Comparison of ENCODE assay signal across 9 cellular contexts in genomic region chr16:22318690-22319358, GRCh38. TPM values are rescaled to one million over a fixed set of nuclear protein-coding genes. Genes with fewer than 3 reads are reported as not detected.
A peak's percentile ranks its signal among the peaks of the same experiment; 100 is the strongest.
DNase-seq lines count a peak whose midpoint lies in the region; ATAC-seq and TF ChIP-seq lines count a peak whose summit lies in the region.
"Had no signal": no experiment of that assay in that cellular context is flagged by ENCODE, and none has a peak within 500 bp of the region (broad histone marks: within the 10 kb centered on the region; RNA-seq: fewer than 3 reads in every experiment).

No MANE protein-coding gene starts in this region.

- no peaks in the 10 kb centered on the region for H3K4me1 ChIP-seq in OCI-LY7 (ENCODE audit: insufficient read depth, low read length, poor library complexity, severe bottlenecking)
- no peaks in the 10 kb centered on the region for H3K4me1 ChIP-seq in hepatocyte (ENCODE audit: insufficient read depth)

- H3K4me1 Mint-ChIP-seq in activated T-helper 2 cell treated with anti-CD3 and anti-CD28 coated beads, Interferon-gamma antibody, Interleukin-2, Interleukin-4, amounts not matched to agents 10 μg/mL and 5 μg/mL and 100 μg/mL, durations not matched to agents 14 hours and 24 hours and 36 hours (ENCODE audit: low read depth) = peaks cover 6% of the 10 kb centered on the region

- H3K9me3 ChIP-seq in OCI-LY7 (ENCODE audit: low read length) (no peaks in the 10 kb centered on the region), hepatocyte (ENCODE audit: low read depth) (no peaks in the 10 kb centered on the region)
- H3K9me3 ChIP-seq: vagina had no signal

- H3K27me3 ChIP-seq in hepatocyte = no peaks in the 10 kb centered on the region
- H3K27me3 ChIP-seq: vagina had no signal

- no peak overlapping the region for H3K27ac Mint-ChIP-seq in activated T-helper 2 cell treated with anti-CD3 and anti-CD28 coated beads, Interferon-gamma antibody, Interleukin-2, Interleukin-4, amounts not matched to agents 10 μg/mL and 5 μg/mL and 100 μg/mL, durations not matched to agents 14 hours and 24 hours and 36 hours

- no TSS peak for BruUV-seq in OCI-LY7 (replicated peaks; lab: Mats Ljungman, UMichigan)

- H3K36me3 Mint-ChIP-seq in activated T-helper 2 cell treated with anti-CD3 and anti-CD28 coated beads, Interferon-gamma antibody, Interleukin-2, Interleukin-4, amounts not matched to agents 10 μg/mL and 5 μg/mL and 100 μg/mL, durations not matched to agents 14 hours and 24 hours and 36 hours (ENCODE audit: low read depth) = peaks cover 64% of the 10 kb centered on the region

- 91% methylated on average over 18 of the region's 18 CpGs for WGBS in hepatocyte (ENCODE audit: low lambda C conversion rate, missing lambda C conversion rate)

- TF ChIP-seq CTCF in OCI-LY7 (conservative IDR thresholded peaks at IDR 0.05; ENCODE audit: low read length) = peak; percentile 78
- peak; percentile 43 for TF ChIP-seq CTCF in hepatocyte (IDR thresholded peaks at IDR 0.05; ENCODE audit: poor library complexity)

- no peak for ATAC-seq in GM21619 (IDR thresholded peaks at IDR 0.05; ENCODE audit: unreplicated experiment)
- no peak for ATAC-seq in HG02642 (IDR thresholded peaks at IDR 0.05; ENCODE audit: poor library complexity, unreplicated experiment)

- no peak overlapping the region for H3K27ac ChIP-seq in OCI-LY7 (ENCODE audit: low read depth, low read length, poor library complexity, severe bottlenecking)
- H3K27ac ChIP-seq in hepatocyte = no peak overlapping the region
- H3K27ac ChIP-seq: vagina had no signal

- no peaks in the 10 kb centered on the region for H3K27me3 Mint-ChIP-seq in activated T-helper 2 cell treated with anti-CD3 and anti-CD28 coated beads, Interferon-gamma antibody, Interleukin-2, Interleukin-4, amounts not matched to agents 10 μg/mL and 5 μg/mL and 100 μg/mL, durations not matched to agents 14 hours and 24 hours and 36 hours (ENCODE audit: low read depth)

- H3K79me2 ChIP-seq in OCI-LY7 (ENCODE audit: insufficient read depth, low read depth, low read length) = no peaks in the 10 kb centered on the region
- peaks cover 4% of the 10 kb centered on the region for H3K79me2 ChIP-seq in hepatocyte

- H3K9me2 ChIP-seq in OCI-LY7 (ENCODE audit: insufficient read depth, low read length) (no peaks in the 10 kb centered on the region), hepatocyte (replicated peaks; ENCODE audit: insufficient read depth) (no peaks in the 10 kb centered on the region)

- POLR2A ChIA-PET in OCI-LY7 (lab: Charles Lee) = no interaction called here

- H3K36me3 ChIP-seq in OCI-LY7 (ENCODE audit: insufficient read depth, low read length) (peaks cover 93% of the 10 kb centered on the region), hepatocyte (replicated peaks; ENCODE audit: insufficient read depth, low read depth) (no peaks in the 10 kb centered on the region)

- H2AFZ ChIP-seq in OCI-LY7 (ENCODE audit: low read length) (no peak overlapping the region), hepatocyte (no peak overlapping the region)

- no peaks in the 10 kb centered on the region for H3K9me3 Mint-ChIP-seq in activated T-helper 2 cell treated with anti-CD3 and anti-CD28 coated beads, Interferon-gamma antibody, Interleukin-2, Interleukin-4, amounts not matched to agents 10 μg/mL and 5 μg/mL and 100 μg/mL, durations not matched to agents 14 hours and 24 hours and 36 hours

- no peak overlapping the region for H3K4me3 Mint-ChIP-seq in activated T-helper 2 cell treated with anti-CD3 and anti-CD28 coated beads, Interferon-gamma antibody, Interleukin-2, Interleukin-4, amounts not matched to agents 10 μg/mL and 5 μg/mL and 100 μg/mL, durations not matched to agents 14 hours and 24 hours and 36 hours (ENCODE audit: low read depth)

- DNase-seq in SIG-M5 treated with dmso at 0.1 percent for 504 hours (lab: John Stamatoyannopoulos, UW; ENCODE audit: unreplicated experiment) = peak; percentile 9
- no peak for DNase-seq in SIG-M5 (lab: John Stamatoyannopoulos, UW)
- DNase-seq in OCI-LY7 (ENCODE audit: low spot score) = peak; percentile 35
- peak; percentile 57 for DNase-seq in activated T-helper 2 cell treated with anti-CD3 and anti-CD28 coated beads, Interferon-gamma antibody, Interleukin-2, Interleukin-4, amounts not matched to agents 10 μg/mL and 5 μg/mL and 100 μg/mL, durations not matched to agents 14 hours and 24 hours and 36 hours (ENCODE audit: low spot score)
- peak; percentile 38 for DNase-seq in hepatocyte (ENCODE audit: low spot score)
- peak; percentile 28 for DNase-seq in stimulated activated CD8-positive, alpha-beta memory T cell treated with anti-CD3 and anti-CD28 coated beads, Interleukin-15, amount 100 ng/mL, for 1 hour (ENCODE audit: low read depth)

- CTCF ChIA-PET in OCI-LY7 (lab: Charles Lee; ENCODE audit: unreplicated experiment) = no interaction called here

- H4K20me1 ChIP-seq in OCI-LY7 (ENCODE audit: insufficient read depth, low read length) = 0 out of 2 replicates have a peak, but pooled peaks cover 3% of the 10 kb centered on the region
- H4K20me1 ChIP-seq in hepatocyte (ENCODE audit: insufficient read depth, poor library complexity, severe bottlenecking) = peaks cover 3% of the 10 kb centered on the region

- no peak overlapping the region for H3K4me2 ChIP-seq in OCI-LY7 (ENCODE audit: low read length)
- no peak overlapping the region for H3K4me2 ChIP-seq in hepatocyte

- H3K4me3 ChIP-seq in OCI-LY7 (ENCODE audit: low read depth, low read length, poor library complexity, severe bottlenecking) (no peak overlapping the region), hepatocyte (no peak overlapping the region)
- H3K4me3 ChIP-seq: vagina had no signal

- intact Hi-C loops in OCI-LY7 (cut with micrococcal nuclease; ENCODE audit: unreplicated experiment) = no loop called here
- intact Hi-C loops in activated T-helper 2 cell treated with anti-CD3 and anti-CD28 coated beads, Interferon-gamma antibody, Interleukin-2, Interleukin-4, amounts not matched to agents 10 μg/mL and 5 μg/mL and 100 μg/mL, durations not matched to agents 14 hours and 24 hours and 36 hours (cut with micrococcal nuclease) = no loop called here

RNA-seq across cellular contexts. Expression of gene POLR3E, which starts 21.6 kb away (rescaled TPM):
- total RNA-seq in OCI-LY7 (2014; rRNA removed; shearing (Covaris generic)) = 71.1 and 74.5 TPM in 2 replicates
- total RNA-seq in OCI-LY7 (2022) (103 and 107 TPM in 2 replicates), hepatocyte (31.5 and 62.5 TPM in 2 replicates)
- total RNA-seq in activated T-helper 2 cell treated with anti-CD3 and anti-CD28 coated beads, Interferon-gamma antibody, Interleukin-2, Interleukin-4, amounts not matched to agents 10 μg/mL and 5 μg/mL and 100 μg/mL, durations not matched to agents 14 hours and 24 hours and 36 hours = 100 and 106 TPM in 2 replicates
- polyA plus RNA-seq in hepatocyte = 23.5 and 26.9 TPM in 2 replicates

RNA-seq across cellular contexts. Expression of gene CDR2, which starts 55.6 kb away (rescaled TPM):
- total RNA-seq in OCI-LY7 (2014; rRNA removed; shearing (Covaris generic)) = 33.0 and 62.5 TPM in 2 replicates
- total RNA-seq in OCI-LY7 (2022) (38.3 and 44.0 TPM in 2 replicates), hepatocyte (28.8 and 30.9 TPM in 2 replicates)
- total RNA-seq in activated T-helper 2 cell treated with anti-CD3 and anti-CD28 coated beads, Interferon-gamma antibody, Interleukin-2, Interleukin-4, amounts not matched to agents 10 μg/mL and 5 μg/mL and 100 μg/mL, durations not matched to agents 14 hours and 24 hours and 36 hours = 42.9 and 46.8 TPM in 2 replicates
- polyA plus RNA-seq in hepatocyte = 22.9 and 26.7 TPM in 2 replicates
